8 cellular contexts compared by ENCODE assay signal in genomic region chr9:109440797-109441287, GRCh38. TPM values are rescaled to one million over a fixed set of nuclear protein-coding genes. Genes with fewer than 3 reads are reported as not detected.
A peak's percentile ranks its signal among the peaks of the same experiment; 100 is the strongest.
DNase-seq lines count a peak whose midpoint lies in the region; ATAC-seq, FAIRE-seq and TF ChIP-seq lines count a peak whose summit lies in the region.

No MANE protein-coding gene starts in this region.

- H3K4me1 ChIP-seq in A673 (ENCODE audit: insufficient read depth, low read length, poor library complexity, severe bottlenecking) (no peaks in the 10 kb centered on the region), K562 (replicated peaks in 1 of 2; ENCODE audit: control insufficient read depth in 2 of 2, insufficient read depth in 2 of 2, low read length in 2 of 2) (peaks cover 0 to 3% of the 10 kb centered on the region in 2 experiments; a peak in 2 of 5 replicates)

- 0 out of 2 replicates have a peak overlapping the region, but pooled peaks have one; percentile 7 for H2AFZ ChIP-seq in K562 (ENCODE audit: low read depth, low read length)

- peak; percentile 87 for DNase-seq in A673 (ENCODE audit: low spot score)
- peak; percentile 45 for DNase-seq in NCI-H1048 (lab: John Stamatoyannopoulos, UW)
- DNase-seq in SK-N-MC (ENCODE audit: low read depth, low spot score) = peak; percentile 75
- DNase-seq in K562 (ENCODE audit: extremely low read depth in 1 of 4, low spot score in 3 of 4) = peak; percentile 67 to 78 (median 74)
- peak; percentile 83 for DNase-seq in iPS-NIHi11 (ENCODE audit: low spot score)
- DNase-seq in stimulated activated CD4-positive, alpha-beta T cell treated with anti-CD3 and anti-CD28 coated beads, Interleukin-1b, Interleukin-23, amount 100 ng/mL, for 4 hours (ENCODE audit: low read depth in 2 of 2) = peak; percentile 3 to 11

- H3K27ac ChIP-seq in A673 (ENCODE audit: low read depth, low read length, poor library complexity, severe bottlenecking) = no peak overlapping the region
- H3K27ac ChIP-seq in SK-N-MC = no peak overlapping the region
- H3K27ac ChIP-seq in K562 (ENCODE audit: extremely low read depth, low read depth, low read length) = no peak overlapping the region

- TF ChIP-seq EP300 in K562 (IDR thresholded peaks at IDR 0.05; ENCODE audit: low read length) = no peak; the same call in 1 of the 2 replicates

- H3K79me2 ChIP-seq in K562 (ENCODE audit: control insufficient read depth, insufficient read depth, low read length) = no peaks in the 10 kb centered on the region

- BruUV-seq in A673 (replicated peaks; lab: Mats Ljungman, UMichigan) (no TSS peak), K562 (replicated peaks; lab: Mats Ljungman, UMichigan) (no TSS peak)

- FAIRE-seq in K562 (lab: Jason Lieb, UNC) = peak; percentile 89

- H3K4me3 ChIP-seq in A673 (ENCODE audit: low read depth, low read length, poor library complexity, severe bottlenecking) (no peak overlapping the region), SK-N-MC (no peak overlapping the region), K562 (no peak overlapping the region)

- ATAC-seq in GM18498 (IDR thresholded peaks at IDR 0.05; ENCODE audit: unreplicated experiment) (peak; percentile 86), HG02840 (IDR thresholded peaks at IDR 0.05; ENCODE audit: low FRiP score, unreplicated experiment) (peak; percentile 93), K562 (peak; percentile 99)

- POLR2A ChIA-PET in A673 (lab: Charles Lee; ENCODE audit: low non-redundant PET) (no interaction called here), K562 (lab: Yijun Ruan, JAX) (interaction anchor here (0.8 to 1.0 kb wide), 3 partner anchors 9 to 12 kb away, joined by 3 to 4 read pairs (median 3); no protein-coding TSS in a partner anchor)

- CTCF ChIA-PET in A673 (lab: Charles Lee) (interaction anchor here (0.5 to 1.8 kb wide), 6 partner anchors 8 to 29 kb away, joined by 3 to 18 read pairs (median 3); no protein-coding TSS in a partner anchor), K562 (lab: Yijun Ruan, JAX; ENCODE audit: low intra/inter-chr PET ratio) (interaction anchor here (0.7 to 1.7 kb wide), 5 partner anchors 27 to 377 kb away, joined by 3 to 7 read pairs (median 3); no protein-coding TSS in a partner anchor)

- H3K27me3 ChIP-seq in A673 (replicated peaks; ENCODE audit: insufficient read depth, low read depth, low read length, poor library complexity) = peaks cover 19% of the 10 kb centered on the region
- peaks cover 0 to 26% of the 10 kb centered on the region in 2 experiments; a peak in 2 of 5 replicates for H3K27me3 ChIP-seq in K562 (ENCODE audit: control insufficient read depth in 2 of 2, insufficient read depth in 2 of 2, low read length in 2 of 2)

- no peaks in the 10 kb centered on the region for H3K9me3 ChIP-seq in A673 (ENCODE audit: low read depth, low read length, poor library complexity, severe bottlenecking)
- H3K9me3 ChIP-seq in SK-N-MC (ENCODE audit: low read depth, low read length) = no peaks in the 10 kb centered on the region
- no peaks in the 10 kb centered on the region for H3K9me3 ChIP-seq in K562 (replicated peaks; ENCODE audit: control insufficient read depth, insufficient read depth, low read depth, low read length)

- WGBS in K562 (ENCODE audit: insufficient coverage, low coverage, missing lambda C conversion rate) = 0% methylated on average over 4 of the region's 4 CpGs

- H3K36me3 ChIP-seq in A673 (ENCODE audit: insufficient read depth, low read length, poor library complexity, severe bottlenecking) (no peaks in the 10 kb centered on the region), SK-N-MC (ENCODE audit: insufficient read depth, low read length) (0 out of 2 replicates have a peak, but pooled peaks cover 3% of the 10 kb centered on the region), K562 (ENCODE audit: control insufficient read depth, insufficient read depth, low read length) (no peaks in the 10 kb centered on the region)

- no peak overlapping the region for H3K9ac ChIP-seq in SK-N-MC (ENCODE audit: insufficient read length)
- H3K9ac ChIP-seq in K562 (ENCODE audit: insufficient read depth in 1 of 2, low read depth in 2 of 2, low read length in 2 of 2) = no peak overlapping the region

- TF ChIP-seq CTCF in A673 (conservative IDR thresholded peaks at IDR 0.05; ENCODE audit: low read depth, low read length) = peak; percentile 86
- peak; percentile 75 to 90 (median 85) for TF ChIP-seq CTCF in K562 (IDR thresholded peaks at IDR 0.05 in 2 of 3, conservative IDR thresholded peaks at IDR 0.05 in 1 of 3; ENCODE audit: insufficient read depth in 2 of 3, low read depth in 1 of 3, low read length in 3 of 3)

- peak; percentile 53 to 72 for TF ChIP-seq RAD21 in K562 (CRISPR knock-in tag; conservative IDR thresholded peaks at IDR 0.05 in 1 of 2, IDR thresholded peaks at IDR 0.05 in 1 of 2)

- no peaks in the 10 kb centered on the region; the same call in 1 of the 2 replicates for H4K20me1 ChIP-seq in K562 (replicated peaks; ENCODE audit: control insufficient read depth, insufficient read depth, low read length)

- H3K4me2 ChIP-seq in K562 (ENCODE audit: insufficient read depth, low read length) = peak overlapping the region; percentile 12; the same call in 1 of the 2 replicates

- in situ Hi-C loops in K562 (cut with MboI) = no loop called here

- TF ChIP-seq POLR2A in K562 (conservative IDR thresholded peaks at IDR 0.05) = no peak

- no peaks in the 10 kb centered on the region for H3K9me1 ChIP-seq in K562 (ENCODE audit: control insufficient read depth, insufficient read depth, low read length)

- intact Hi-C loops in A673 (cut with micrococcal nuclease; ENCODE audit: unreplicated experiment) = loop anchor here (1.0 to 2.0 kb wide), 2 partner anchors 28 to 80 kb away; no protein-coding TSS in a partner anchor
- intact Hi-C loops in K562 (cut with micrococcal nuclease) = loop anchor here (1.0 to 5.0 kb wide), 3 partner anchors 28 to 376 kb away; no protein-coding TSS in a partner anchor

TF ChIP-seq in K562, 482 proteins besides CTCF, POLR2A, EP300 and RAD21 (continues in another document):
- peak; percentile 67; the same call in 1 of the 2 replicates for TF ChIP-seq CEBPB (tag; IDR thresholded peaks at IDR 0.05)
- TF ChIP-seq NR1H2 (CRISPR knock-in tag; IDR thresholded peaks at IDR 0.05) = no peak
- TF ChIP-seq KDM2B (CRISPR knock-in tag; IDR thresholded peaks at IDR 0.05) = no peak
- TF ChIP-seq TSC22D4 (tag; IDR thresholded peaks at IDR 0.05) = no peak
- TF ChIP-seq KLF1 (tag; IDR thresholded peaks at IDR 0.05) = no peak
- peak; percentile 97 for TF ChIP-seq ATF7 (IDR thresholded peaks at IDR 0.05)
- peak; percentile 39; the same call in 1 of the 2 replicates for TF ChIP-seq POLR2AphosphoS5 (IDR thresholded peaks at IDR 0.05; ENCODE audit: control insufficient read depth, insufficient read depth, low read depth, low read length)
- no peak for TF ChIP-seq GABPA (tag; conservative IDR thresholded peaks at IDR 0.05; ENCODE audit: low read depth)
- peak; percentile 46; the same call in 1 of the 2 replicates for TF ChIP-seq CREM (IDR thresholded peaks at IDR 0.05; ENCODE audit: low read depth)
- TF ChIP-seq CEBPG (CRISPR knock-in tag; IDR thresholded peaks at IDR 0.05) = no peak
- 0 out of 4 replicates have a peak, but pooled peaks have one; percentile 9 to 24 for TF ChIP-seq CEBPG (tag; conservative IDR thresholded peaks at IDR 0.05 in 1 of 2, IDR thresholded peaks at IDR 0.05 in 1 of 2)
- no peak for TF ChIP-seq POU5F1 (IDR thresholded peaks at IDR 0.05; ENCODE audit: borderline replicate concordance, low read depth, low read length, partially characterized antibody)
- no peak for TF ChIP-seq CBX3 (IDR thresholded peaks at IDR 0.05; ENCODE audit: borderline replicate concordance in 1 of 2, low read length in 2 of 2)
- TF ChIP-seq ZSCAN32 (CRISPR knock-in tag; IDR thresholded peaks at IDR 0.05) = no peak
- peak; percentile 89 for TF ChIP-seq JUND (IDR thresholded peaks at IDR 0.05; ENCODE audit: borderline replicate concordance, low read depth, low read length)
- peak; percentile 94 for TF ChIP-seq JUND (tag; IDR thresholded peaks at IDR 0.05; ENCODE audit: borderline replicate concordance, low read depth, low read length)
- no peak for TF ChIP-seq GABPB1 (CRISPR knock-in tag; IDR thresholded peaks at IDR 0.05)
- TF ChIP-seq ZNF212 (CRISPR knock-in tag; IDR thresholded peaks at IDR 0.05) = no peak
- no peak for TF ChIP-seq SNIP1 (IDR thresholded peaks at IDR 0.05; ENCODE audit: low read depth)
- peak; percentile 93 for TF ChIP-seq ATF3 (IDR thresholded peaks at IDR 0.05)
- TF ChIP-seq ATF3 (CRISPR knock-in tag; conservative IDR thresholded peaks at IDR 0.05) = 0 out of 2 replicates have a peak, but pooled peaks have one; percentile 53
- TF ChIP-seq POLR2H (tag; IDR thresholded peaks at IDR 0.05; ENCODE audit: low read depth) = no peak

RNA-seq across cellular contexts. Expression of gene PTPN3, which starts 57.3 kb away (rescaled TPM):
- total RNA-seq in A673 (2021) (1.0 and 1.1 TPM in 2 replicates), K562 (2014; rRNA removed) (not detected in 2 replicates), K562 (2014; rRNA removed; fragmentation: Illumina TruSeq; extraction: Trizol) (not detected in 2 replicates), K562 (2015; rRNA removed; fragmentation: Illumina TruSeq; extraction: Trizol) (not detected in 2 replicates), K562 (2021) (0.02 and 0.20 TPM in 2 replicates)
- not detected in 2 replicates for total RNA-seq in K562 (2011; cell fraction: chromatin; rRNA removed; ENCODE audit: low replicate concordance)
- total RNA-seq in K562 (2011; cell fraction: nucleolus; rRNA removed) = not detected in 2 replicates
- total RNA-seq in K562 (2011; cell fraction: nucleoplasm; rRNA removed) = not detected in 2 replicates
- polyA plus RNA-seq in K562 (2011; rRNA removed) (not detected in 2 replicates), K562 (2014; fragmentation: Illumina TruSeq; extraction: Trizol) (not detected in 2 replicates), K562 (2014; fragmentation: Nextera tagmentation; extraction: Ambion mirVana) (not detected), K562 (2014; rRNA removed) (not detected in 2 replicates)
- not detected in 2 replicates for polyA plus RNA-seq in K562 (2011; cell fraction: cytosol; rRNA removed)
- not detected in 2 replicates for polyA plus RNA-seq in K562 (2011; cell fraction: nucleus; rRNA removed)
- polyA plus RNA-seq in K562 (2012) = 0.01 TPM in 1 of 2 replicates, not detected in the other
- not detected in 2 replicates for polyA minus RNA-seq in K562 (2011; rRNA and poly(A)+ RNA removed)
- not detected in 2 replicates for polyA minus RNA-seq in K562 (2011; cell fraction: cytosol; rRNA and poly(A)+ RNA removed)
- not detected in 2 replicates for polyA minus RNA-seq in K562 (2011; cell fraction: nucleus; rRNA and poly(A)+ RNA removed)

Comparison
In these comparisons a context has a peak if more than half of its experiments do, and no peak if none do; other contexts are left out.
1. DNase-seq: peak in every context shown above with its lines; median percentile 87 in A673; 83 in iPS-NIHi11; 75 in SK-N-MC; 74 in K562; 45 in NCI-H1048; 7 in stimulated activated CD4-positive, alpha-beta T cell treated with anti-CD3 and anti-CD28 coated beads, Interleukin-1b, Interleukin-23, amount 100 ng/mL, for 4 hours.